ENCODE assay signal across 18 cellular contexts in genomic region chr2:70668432-70668831, GRCh38.
"Had no signal": no experiment of that assay in that cellular context is flagged by ENCODE, and none has a peak within 500 bp of the region (broad histone marks: within the 10 kb centered on the region; RNA-seq: fewer than 3 reads in every experiment).

No MANE protein-coding gene starts in this region.

- H3K27me3 Mint-ChIP-seq: activated CD4-positive, alpha-beta T cell treated with anti-CD3 and anti-CD28 coated beads, Interleukin-2, amount 10 ng/mL, durations not matched to agents 7 days and 5 days; naive thymus-derived CD8-positive, alpha-beta T cell; stimulated activated naive CD8-positive, alpha-beta T cell treated with anti-CD3 and anti-CD28 coated beads, Interleukin-15, amount 100 ng/mL, for 72 hours; T-cell had no signal

- H3K27ac Mint-ChIP-seq: activated CD4-positive, alpha-beta T cell treated with anti-CD3 and anti-CD28 coated beads, Interleukin-2, amount 10 ng/mL, durations not matched to agents 7 days and 5 days; progenitor cell of endocrine pancreas; stimulated activated naive CD8-positive, alpha-beta T cell treated with anti-CD3 and anti-CD28 coated beads, Interleukin-15, amount 100 ng/mL, for 72 hours had no signal

- DNase-seq: activated CD4-positive, alpha-beta T cell treated with anti-CD3 and anti-CD28 coated beads, Interleukin-2, amount 10 ng/mL, durations not matched to agents 7 days and 5 days; activated effector memory CD4-positive, alpha-beta T cell treated with Interleukin-2 at 50 U/mL for 16 hours; activated naive CD4-positive, alpha-beta T cell treated with anti-CD3 and anti-CD28 coated beads, Interleukin-2, amount 50 U/mL, for 16 hours; activated T-cell treated with anti-CD3 and anti-CD28 coated beads, Interleukin-2, amount 50 U/mL, for 1 hour; effector CD8-positive, alpha-beta T cell; foreskin keratinocyte; naive thymus-derived CD8-positive, alpha-beta T cell; right cardiac atrium; small intestine; stimulated activated naive CD8-positive, alpha-beta T cell treated with anti-CD3 and anti-CD28 coated beads, Interleukin-15, amount 100 ng/mL, for 72 hours; T-cell; T-helper 9 cell; uterus had no signal

- H3K4me3 ChIP-seq: cardiac muscle cell, lung, SK-N-MC, uterus had no signal

- ATAC-seq: foreskin keratinocyte; naive thymus-derived CD8-positive, alpha-beta T cell; right cardiac atrium; stimulated activated naive CD8-positive, alpha-beta T cell treated with anti-CD3 and anti-CD28 coated beads, Interleukin-15, amount 100 ng/mL, for 72 hours; T-cell had no signal

- H3K9me3 Mint-ChIP-seq: naive thymus-derived CD8-positive, alpha-beta T cell; stimulated activated naive CD8-positive, alpha-beta T cell treated with anti-CD3 and anti-CD28 coated beads, Interleukin-15, amount 100 ng/mL, for 72 hours had no signal

- H3K27me3 ChIP-seq: cardiac muscle cell, neutrophil, uterus had no signal

- H3K4me3 Mint-ChIP-seq: activated CD4-positive, alpha-beta T cell treated with anti-CD3 and anti-CD28 coated beads, Interleukin-2, amount 10 ng/mL, durations not matched to agents 7 days and 5 days; naive thymus-derived CD8-positive, alpha-beta T cell; stimulated activated naive CD8-positive, alpha-beta T cell treated with anti-CD3 and anti-CD28 coated beads, Interleukin-15, amount 100 ng/mL, for 72 hours; T-cell had no signal

- H3K36me3 ChIP-seq: cardiac muscle cell, neutrophil, uterus had no signal

- H3K9me3 ChIP-seq: neutrophil, uterus had no signal

- H3K36me3 Mint-ChIP-seq: T-cell had no signal
